Comparison of ENCODE assay signal across 10 cellular contexts in the genomic region with DNA sequence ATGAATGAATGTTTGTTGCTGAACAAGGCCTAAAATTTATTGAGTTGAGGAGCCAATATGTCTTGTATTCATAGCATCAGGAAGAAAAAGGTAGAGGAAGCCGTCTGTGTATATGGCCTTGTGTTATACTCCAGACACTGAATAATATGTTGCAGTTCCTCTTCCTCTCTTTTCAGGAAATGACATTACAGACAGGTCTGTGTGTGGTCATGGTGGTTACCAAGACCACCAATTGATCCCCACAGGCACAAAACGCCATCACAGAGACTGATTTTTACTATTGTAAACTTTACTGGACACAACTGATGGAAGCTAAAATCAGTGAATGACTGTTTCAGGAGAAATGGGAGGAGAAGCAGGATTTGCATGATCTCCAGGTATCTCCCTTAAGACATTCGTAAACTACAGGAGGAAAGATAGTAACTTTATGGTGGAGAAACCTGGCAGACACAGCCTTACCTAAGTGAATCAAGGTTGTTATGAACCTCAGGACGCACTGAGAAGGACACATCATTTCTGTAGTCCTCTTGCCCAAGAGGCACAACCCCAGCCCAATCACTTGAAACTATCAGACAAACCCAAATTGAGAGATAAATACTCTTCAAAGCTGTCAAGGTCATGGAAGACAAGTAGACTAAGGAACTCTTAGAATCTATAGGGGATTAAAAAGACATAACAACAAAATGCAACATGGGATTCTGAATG.
DNase-seq lines count a peak whose midpoint lies in the region; ATAC-seq, FAIRE-seq and TF ChIP-seq lines count a peak whose summit lies in the region.
"Had no signal": no experiment of that assay in that cellular context is flagged by ENCODE, and none has a peak within 500 bp of the region (broad histone marks: within the 10 kb centered on the region; RNA-seq: fewer than 3 reads in every experiment).

No MANE protein-coding gene starts in this region.

- H3K9me3 ChIP-seq in tibial artery (peaks cover 0 to 13% (median 0%) of the 10 kb centered on the region in 3 donors), tibial nerve (peaks cover 0 to 23% (median 3%) of the 10 kb centered on the region in 4 donors)

- peak; percentile 85 for FAIRE-seq in GM18507 (lab: Jason Lieb, UNC)
- FAIRE-seq: K562 had no signal

- H3K27ac ChIP-seq in caudate nucleus (ENCODE audit: low read depth, low read length), result peak overlapping the region; percentile 16
- no peak overlapping the region for H3K27ac ChIP-seq in tibial artery
- H3K27ac ChIP-seq in tibial nerve, result no peak overlapping the region
- H3K27ac ChIP-seq: breast epithelium had no signal

- no peak for TF ChIP-seq POLR2A in tibial nerve (IDR thresholded peaks at IDR 0.05)

- in situ Hi-C loops in KBM-7 (cut with MboI; ENCODE audit: low pct_unique_long_range_greater_than_20kb, low sequenced_read_pairs), result no loop called here

- WGBS in tibial nerve, 2 donors, result 86 to 92% methylated on average over 4 of the region's 4 CpGs

- H3K27me3 ChIP-seq in tibial artery, result no peaks in the 10 kb centered on the region
- H3K27me3 ChIP-seq in tibial nerve, result no peaks in the 10 kb centered on the region
- H3K27me3 ChIP-seq: breast epithelium had no signal

- no peak for TF ChIP-seq CTCF in tibial artery (IDR thresholded peaks at IDR 0.05)
- no peak for TF ChIP-seq CTCF in tibial nerve (IDR thresholded peaks at IDR 0.05)

- peak; percentile 82 for ATAC-seq in GM21619 (IDR thresholded peaks at IDR 0.05; ENCODE audit: unreplicated experiment)
- ATAC-seq: K562 had no signal

- no peak for TF ChIP-seq EP300 in tibial nerve (IDR thresholded peaks at IDR 0.05)

- H3K36me3 ChIP-seq in tibial artery, result peaks cover 0 to 5% (median 0%) of the 10 kb centered on the region in 3 donors
- peaks cover 0 to 30% (median 0%) of the 10 kb centered on the region in 3 donors for H3K36me3 ChIP-seq in tibial nerve
- H3K36me3 ChIP-seq: breast epithelium had no signal

- H3K4me3 ChIP-seq in tibial artery (no peak overlapping the region), tibial nerve (no peak overlapping the region)
- H3K4me3 ChIP-seq: breast epithelium, K562 had no signal

- H3K4me1 ChIP-seq in tibial artery (peaks cover 0 to 31% (median 3%) of the 10 kb centered on the region in 4 donors), tibial nerve (peaks cover 0 to 29% (median 14%) of the 10 kb centered on the region in 4 donors)
- H3K4me1 ChIP-seq: breast epithelium had no signal

- intact Hi-C loops in tibial artery (cut with DNase I; ENCODE audit: low total_unique reads), result no loop called here

- DNase-seq in GM18507 (ENCODE audit: extremely low spot score, insufficient read length, low read depth) (peak; percentile 35), KBM-7 (peak; percentile 74), caudate nucleus (lab: John Stamatoyannopoulos, UW) (no peak), tibial artery (no peak), tibial nerve (ENCODE audit: low spot score in 2 of 2) (no peak), NCI-H510A treated with DMSO at 0.1 percent for 48 hours (lab: John Stamatoyannopoulos, UW) (no peak), AG20443 (ENCODE audit: low spot score) (no peak)

Comparison
In these comparisons a context has a peak if more than half of its experiments do, and no peak if none do; other contexts are left out.
1. DNase-seq: peak in GM18507 (single experiment) and KBM-7 (single experiment); none in caudate nucleus (0 of 61), tibial artery (0 of 2), tibial nerve (0 of 2), NCI-H510A treated with DMSO at 0.1 percent for 48 hours (single experiment) and AG20443 (single experiment).